In genomic region chr14:44982594-44982993, GRCh38 we compare ENCODE assay signal across 19 cellular contexts.
"Had no signal": no experiment of that assay in that cellular context is flagged by ENCODE, and none has a peak within 500 bp of the region (broad histone marks: within the 10 kb centered on the region; RNA-seq: fewer than 3 reads in every experiment).

No MANE protein-coding gene starts in this region.

- H3K4me3 Mint-ChIP-seq: activated CD4-positive, alpha-beta memory T cell treated with anti-CD3 and anti-CD28 coated beads, Interleukin-2, amount 10 ng/mL, durations not matched to agents 7 days and 5 days; activated naive CD8-positive, alpha-beta T cell; naive thymus-derived CD8-positive, alpha-beta T cell; stimulated activated memory B cell treated with anti-CD40 and anti-IgM and Interleukin-4, amounts not matched to agents 10 μg/mL and 1 μg/mL and 100 μg/mL, for 72 hours; T-helper 2 cell treated with Interferon-gamma antibody and Interleukin-4, amounts not matched to agents 5 μg/mL and 100 μg/mL, for 36 hours had no signal

- FAIRE-seq: urothelium cell line had no signal

- H3K27me3 ChIP-seq: neutrophil, tibial artery had no signal

- H3K9me3 Mint-ChIP-seq: activated CD4-positive, alpha-beta memory T cell treated with anti-CD3 and anti-CD28 coated beads, Interleukin-2, amount 10 ng/mL, durations not matched to agents 7 days and 5 days; naive thymus-derived CD8-positive, alpha-beta T cell; stimulated activated memory B cell treated with anti-CD40 and anti-IgM and Interleukin-4, amounts not matched to agents 10 μg/mL and 1 μg/mL and 100 μg/mL, for 72 hours; T-helper 2 cell treated with Interferon-gamma antibody and Interleukin-4, amounts not matched to agents 5 μg/mL and 100 μg/mL, for 36 hours had no signal

- H3K4me3 ChIP-seq: tibial artery had no signal

- H3K27ac ChIP-seq: neutrophil, tibial artery had no signal

- ATAC-seq: left ventricle myocardium superior; naive thymus-derived CD8-positive, alpha-beta T cell; stimulated activated memory B cell treated with anti-CD40 and anti-IgM and Interleukin-4, amounts not matched to agents 10 μg/mL and 1 μg/mL and 100 μg/mL, for 72 hours had no signal

- H3K36me3 ChIP-seq: neutrophil, tibial artery had no signal

- H3K27me3 Mint-ChIP-seq: activated CD4-positive, alpha-beta memory T cell treated with anti-CD3 and anti-CD28 coated beads, Interleukin-2, amount 10 ng/mL, durations not matched to agents 7 days and 5 days; activated naive CD8-positive, alpha-beta T cell; brain; naive thymus-derived CD8-positive, alpha-beta T cell; stimulated activated memory B cell treated with anti-CD40 and anti-IgM and Interleukin-4, amounts not matched to agents 10 μg/mL and 1 μg/mL and 100 μg/mL, for 72 hours had no signal

- H3K9me3 ChIP-seq: neutrophil, tibial artery had no signal

- H3K27ac Mint-ChIP-seq: activated CD4-positive, alpha-beta memory T cell treated with anti-CD3 and anti-CD28 coated beads, Interleukin-2, amount 10 ng/mL, durations not matched to agents 7 days and 5 days; activated naive CD8-positive, alpha-beta T cell; stimulated activated memory B cell treated with anti-CD40 and anti-IgM and Interleukin-4, amounts not matched to agents 10 μg/mL and 1 μg/mL and 100 μg/mL, for 72 hours; T-helper 2 cell treated with Interferon-gamma antibody and Interleukin-4, amounts not matched to agents 5 μg/mL and 100 μg/mL, for 36 hours had no signal

- DNase-seq: activated CD4-positive, alpha-beta memory T cell treated with anti-CD3 and anti-CD28 coated beads, Interleukin-2, amount 10 ng/mL, durations not matched to agents 7 days and 5 days; activated CD4-positive, CD25-positive, alpha-beta regulatory T cell treated with anti-CD3 and anti-CD28 coated beads, Interleukin-2, amount 50 U/mL, for 72 hours; activated CD8-positive, alpha-beta memory T cell treated with anti-CD3 and anti-CD28 coated beads, Interleukin-2, amount 50 U/mL, for 4 hours; activated effector memory CD4-positive, alpha-beta T cell treated with anti-CD3 and anti-CD28 coated beads, Interleukin-2, amount 50 U/mL, for 16 hours; cortex of kidney; effector CD4-positive, alpha-beta T cell; foreskin melanocyte; kidney glomerular epithelial cell; left ventricle myocardium superior; mesenchymal stem cell; naive thymus-derived CD8-positive, alpha-beta T cell; retina; tibial artery had no signal
